9 cellular contexts compared by ENCODE assay signal in genomic region chr5:50710838-50711237, GRCh38. TPM values are rescaled to one million over a fixed set of nuclear protein-coding genes. Genes with fewer than 3 reads are reported as not detected.
DNase-seq lines count a peak whose midpoint lies in the region; ATAC-seq, FAIRE-seq and TF ChIP-seq lines count a peak whose summit lies in the region.
"Had no signal": no experiment of that assay in that cellular context is flagged by ENCODE, and none has a peak within 500 bp of the region (broad histone marks: within the 10 kb centered on the region; RNA-seq: fewer than 3 reads in every experiment).

No MANE protein-coding gene starts in this region.

- POLR2A ChIA-PET in GM12878 (lab: Charles Lee) = interaction anchor here (1.0 to 1.2 kb wide), 3 partner anchors 10 to 57 kb away, joined by 3 to 6 read pairs (median 3); no protein-coding TSS in a partner anchor

- 48% methylated on average over 2 of the region's 2 CpGs for WGBS in GM12878 (ENCODE audit: insufficient coverage, insufficient replicate concordance, low lambda C conversion rate, missing lambda C conversion rate)

- H3K27ac ChIP-seq in left ventricle myocardium inferior (replicated peaks) (no peak overlapping the region), GM12878 (ENCODE audit: control insufficient read depth, insufficient read depth) (peak overlapping the region; percentile 70)

- no TSS peak for BruUV-seq in GM12878 (replicated peaks; lab: Mats Ljungman, UMichigan)

- TF ChIP-seq EP300 in GM12878 (IDR thresholded peaks at IDR 0.05; ENCODE audit: borderline replicate concordance in 1 of 2, control insufficient read depth in 1 of 2, low read depth in 2 of 2, low read length in 2 of 2) = no peak

- intact Hi-C loops in left ventricle myocardium inferior (cut with micrococcal nuclease) (no loop called here), left ventricle myocardium superior (cut with micrococcal nuclease) (no loop called here), GM12878 (cut with micrococcal nuclease; ENCODE audit: unreplicated experiment) (loop anchor here (1.0 to 5.0 kb wide), 2 partner anchors 36 to 44 kb away; no protein-coding TSS in a partner anchor)

- peaks cover 64% of the 10 kb centered on the region for H3K79me2 ChIP-seq in GM12878 (ENCODE audit: control insufficient read depth, insufficient read depth, low read length)

- H3K9me3 ChIP-seq in left ventricle myocardium inferior (replicated peaks) (no peaks in the 10 kb centered on the region), GM12878 (replicated peaks; ENCODE audit: control insufficient read depth, insufficient read depth, low read length) (no peaks in the 10 kb centered on the region; the same call in 2 of the 3 replicates)
- H3K9me3 ChIP-seq: Caco-2 had no signal

- H3K4me1 ChIP-seq in left ventricle myocardium inferior = peaks cover 24% of the 10 kb centered on the region
- H3K4me1 ChIP-seq in GM12878 (ENCODE audit: control insufficient read depth, insufficient read depth, low read length) = peaks cover 20% of the 10 kb centered on the region
- H3K4me1 ChIP-seq: Caco-2 had no signal

- RAD21 ChIA-PET in GM12878 (lab: Charles Lee; ENCODE audit: unreplicated experiment) = interaction anchor here (0.5 to 1.9 kb wide), 10 partner anchors 11 to 209 kb away, joined by 3 to 11 read pairs (median 4); no protein-coding TSS in a partner anchor

- no peak for ATAC-seq in left ventricle myocardium superior
- ATAC-seq in HG03097 (IDR thresholded peaks at IDR 0.05; ENCODE audit: low FRiP score, unreplicated experiment) = peak; percentile 27
- ATAC-seq in GM12878 = peak; percentile 23

- no peak for TF ChIP-seq RAD21 in GM12878 (IDR thresholded peaks at IDR 0.05; ENCODE audit: insufficient read depth, low read depth, low read length)

- no peaks in the 10 kb centered on the region for H4K20me1 ChIP-seq in GM12878 (ENCODE audit: control insufficient read depth, insufficient read depth)

- H3K4me3 ChIP-seq in left ventricle myocardium inferior (peak overlapping the region; percentile 30), GM12878 (peak overlapping the region; percentile 4; the same call in 1 of the 2 replicates)

- H2AFZ ChIP-seq in GM12878 (ENCODE audit: control insufficient read depth, low read depth, low read length) = peak overlapping the region; percentile 29

- H3K36me3 ChIP-seq in left ventricle myocardium inferior = no peaks in the 10 kb centered on the region
- H3K36me3 ChIP-seq in GM12878 (ENCODE audit: control insufficient read depth in 2 of 2, insufficient read depth in 2 of 2, low read length in 1 of 2) = no peaks in the 10 kb centered on the region; a peak in 1 of 4 replicates

- peak overlapping the region; percentile 70 for H3K4me2 ChIP-seq in GM12878 (ENCODE audit: control insufficient read depth, insufficient read depth)

- FAIRE-seq in GM12878 (lab: Jason Lieb, UNC) = no peak

- no peaks in the 10 kb centered on the region for H3K27me3 ChIP-seq in left ventricle myocardium inferior (ENCODE audit: low read depth)
- H3K27me3 ChIP-seq in GM12878 (replicated peaks in 1 of 2; ENCODE audit: control insufficient read depth in 2 of 2, insufficient read depth in 2 of 2, low read length in 1 of 2) = no peaks in the 10 kb centered on the region

- DNase-seq in left ventricle myocardium inferior (no peak), left ventricle myocardium superior (no peak), GM12878 (ENCODE audit: low read depth, low spot score) (no peak), SW480 (ENCODE audit: low spot score) (no peak), putamen (ENCODE audit: low spot score) (no peak), NOMO-1 (lab: John Stamatoyannopoulos, UW; ENCODE audit: unreplicated experiment in 2 of 2) (no peak), NCI-H446 treated with DMSO at 0.1 percent for 48 hours (lab: John Stamatoyannopoulos, UW) (no peak)
- DNase-seq: Caco-2 had no signal

- SMC1A ChIA-PET in GM12878 (lab: Charles Lee; ENCODE audit: uncharacterized antibody, unreplicated experiment) = interaction anchor here (0.6 to 2.3 kb wide), 12 partner anchors 8 to 48 kb away, joined by 3 to 14 read pairs (median 4); no protein-coding TSS in a partner anchor

- peak overlapping the region; percentile 69 for H3K9ac ChIP-seq in GM12878 (ENCODE audit: control insufficient read depth, insufficient read depth, low read length)

- CTCF ChIA-PET in GM12878 (lab: Yijun Ruan, JAX) = interaction anchor here (0.8 to 1.2 kb wide), 3 partner anchors 11 to 14 kb away, joined by 3 read pairs; no protein-coding TSS in a partner anchor

- TF ChIP-seq CTCF in left ventricle myocardium inferior (IDR thresholded peaks at IDR 0.05; ENCODE audit: borderline replicate concordance) (no peak), GM12878 (IDR thresholded peaks at IDR 0.05 in 2 of 3, conservative IDR thresholded peaks at IDR 0.05 in 1 of 3; ENCODE audit: control insufficient read depth in 2 of 3, extremely low read depth in 1 of 3, insufficient read depth in 1 of 3, low read depth in 3 of 3, low read length in 3 of 3) (no peak)

- in situ Hi-C loops in GM12878 (cut with MboI) = no loop called here

- no peak for TF ChIP-seq POLR2A in GM12878 (IDR thresholded peaks at IDR 0.05; ENCODE audit: low read depth, low read length)

TF ChIP-seq in GM12878, 131 proteins besides CTCF, POLR2A, EP300 and RAD21:
- no peak for TF ChIP-seq DPF2 (IDR thresholded peaks at IDR 0.05)
- TF ChIP-seq PKNOX1 (IDR thresholded peaks at IDR 0.05) = peak; percentile 29; the same call in 1 of the 2 replicates
- no peak for TF ChIP-seq MTA3 (IDR thresholded peaks at IDR 0.05; ENCODE audit: borderline replicate concordance, low read length)
TF ChIP-seq in GM12878: peak in this region for 1.

RNA-seq across cellular contexts. Expression of gene PARP8, which starts 44.4 kb away (rescaled TPM):
- total RNA-seq in left ventricle myocardium inferior = 6.6 TPM
- total RNA-seq in left ventricle myocardium superior = 6.2 TPM
- 266 and 283 TPM in 2 replicates for total RNA-seq in GM12878 (2013; cell fraction: nucleolus; rRNA removed)
- total RNA-seq in GM12878 (2014; rRNA removed) = 18.8 and 28.2 TPM in 2 replicates
- total RNA-seq in GM12878 (2014; rRNA removed; fragmentation: Illumina TruSeq; extraction: Trizol) = 33.9 and 37.6 TPM in 2 replicates
- total RNA-seq in GM12878 (2021) = 34.5 and 37.0 TPM in 2 replicates
- polyA plus RNA-seq in GM12878 (2011; ENCODE audit: low read depth) = 16.4 TPM
- polyA plus RNA-seq in GM12878 (2011; rRNA removed) = 65.2 and 92.4 TPM in 2 replicates
- 35.4 and 36.7 TPM in 2 replicates for polyA plus RNA-seq in GM12878 (2011; cell fraction: cytosol; rRNA removed)
- 80.6 and 103 TPM in 2 replicates for polyA plus RNA-seq in GM12878 (2011; cell fraction: nucleus; rRNA removed)
- polyA plus RNA-seq in GM12878 (2012) = 18.9 and 24.8 TPM in 2 replicates
- polyA plus RNA-seq in GM12878 (2014; fragmentation: Illumina TruSeq; extraction: Trizol) = 32.3 and 43.8 TPM in 2 replicates
- polyA plus RNA-seq in GM12878 (2014; fragmentation: Nextera tagmentation; extraction: Ambion mirVana) = 10 to 100 TPM in 1 of 2 experiments, 1 to 10 TPM in 1; 9.1 to 11.9 TPM
- 21.7 and 23.4 TPM in 2 replicates for polyA plus RNA-seq in GM12878 (2014; rRNA removed)
- 10 to 100 TPM; 16.0 to 19.5 TPM for polyA plus RNA-seq in GM12878 (2016; fragmentation: Nextera tagmentation; extraction: Ambion mirVana)
- polyA minus RNA-seq in GM12878 (2011; rRNA and poly(A)+ RNA removed) = 114 and 133 TPM in 2 replicates
- polyA minus RNA-seq in GM12878 (2011; cell fraction: cytosol; rRNA and poly(A)+ RNA removed) = 23.8 and 24.2 TPM in 2 replicates
- 185 and 276 TPM in 2 replicates for polyA minus RNA-seq in GM12878 (2011; cell fraction: nucleus; rRNA and poly(A)+ RNA removed)
